Comparison of ENCODE assay signal across 11 cellular contexts in the genomic region with DNA sequence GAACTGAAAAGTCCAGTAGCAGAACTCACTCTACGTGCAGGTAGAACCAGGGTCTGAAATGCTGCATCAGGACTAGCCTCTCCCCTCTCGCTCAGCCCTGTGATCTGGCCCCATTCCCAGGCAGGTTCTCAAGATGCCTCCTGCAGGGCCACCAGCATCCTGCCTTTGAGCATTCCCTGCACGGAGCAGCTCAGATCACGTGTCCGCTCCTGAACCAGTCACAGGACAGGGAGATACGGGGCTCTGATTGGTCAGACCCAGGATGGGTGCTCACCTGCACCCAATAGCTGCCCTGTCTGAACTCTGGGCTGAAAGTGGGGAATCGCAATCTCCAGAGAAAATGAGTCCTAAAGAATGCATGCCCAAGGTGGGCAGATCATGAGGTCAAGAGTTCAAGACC.
"Had no signal": no experiment of that assay in that cellular context is flagged by ENCODE, and none has a peak within 500 bp of the region (broad histone marks: within the 10 kb centered on the region; RNA-seq: fewer than 3 reads in every experiment).

No MANE protein-coding gene starts in this region.

- H3K27ac ChIP-seq: brain microvascular endothelial cell, pancreas had no signal

- H3K4me3 ChIP-seq: esophagus muscularis mucosa, pancreas, stomach, tibial nerve had no signal

- H3K36me3 ChIP-seq: brain microvascular endothelial cell, pancreas had no signal

- DNase-seq: activated CD4-positive, alpha-beta T cell treated with anti-CD3 and anti-CD28 coated beads, Interleukin-2, amount 50 U/mL, for 4 hours; activated effector memory CD4-positive, alpha-beta T cell treated with Interleukin-2 at 50 U/mL for 16 hours; activated T-cell treated with anti-CD3 and anti-CD28 coated beads, Interleukin-2, amount 50 U/mL, for 1 hour; amniotic stem cell; brain microvascular endothelial cell; stomach; T-helper 17 cell had no signal

- H3K9me3 ChIP-seq: esophagus muscularis mucosa, pancreas, stomach, tibial nerve had no signal

- H3K27me3 ChIP-seq: brain microvascular endothelial cell, esophagus muscularis mucosa, pancreas, stomach, tibial nerve had no signal

- ATAC-seq: activated naive CD4-positive, alpha-beta T cell treated with anti-CD3 and anti-CD28 coated beads, Interleukin-2, amount 50 U/mL, for 72 hours; pancreas; T-helper 17 cell had no signal
